Comparison of ENCODE assay signal across 21 cellular contexts in the genomic region with DNA sequence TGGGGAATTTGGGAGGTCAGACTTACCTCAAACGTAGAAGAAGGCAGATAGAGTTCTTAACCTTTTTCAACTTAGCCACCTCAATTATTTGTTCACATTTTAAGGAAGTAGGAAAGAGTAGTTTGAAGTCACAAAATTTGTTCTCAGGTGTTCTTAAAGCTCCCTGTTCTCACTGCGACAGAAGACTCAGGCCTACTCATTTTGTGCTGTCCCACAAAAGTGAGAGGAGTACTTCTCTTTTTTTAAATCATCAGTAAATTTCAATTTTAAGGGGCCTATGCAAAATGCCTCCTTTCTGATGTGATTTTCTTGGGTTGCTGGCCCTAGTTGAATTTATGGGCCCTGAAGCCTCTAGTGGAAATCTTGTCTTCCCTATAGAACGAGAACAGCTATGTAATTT.
A peak's percentile ranks its signal among the peaks of the same experiment; 100 is the strongest.
DNase-seq lines count a peak whose midpoint lies in the region; ATAC-seq and TF ChIP-seq lines count a peak whose summit lies in the region.
"Had no signal": no experiment of that assay in that cellular context is flagged by ENCODE, and none has a peak within 500 bp of the region (broad histone marks: within the 10 kb centered on the region; RNA-seq: fewer than 3 reads in every experiment).

No MANE protein-coding gene starts in this region.

- H3K4me3 Mint-ChIP-seq in stimulated activated memory B cell treated with anti-CD40 and anti-IgM and Interleukin-4, amounts not matched to agents 10 μg/mL and 1 μg/mL and 100 μg/mL, for 72 hours = no peak overlapping the region
- H3K4me3 Mint-ChIP-seq: activated CD8-positive, alpha-beta T cell treated with anti-CD3 and anti-CD28 coated beads for 36 hours; activated naive CD8-positive, alpha-beta T cell treated with anti-CD3 and anti-CD28 coated beads, Interleukin-2, amount 10 ng/mL, durations not matched to agents 7 days and 5 days; brain; nephron; T-cell had no signal

- intact Hi-C loops in lower lobe of right lung (cut with DNase I) = no loop called here

- TF ChIP-seq CTCF in lower lobe of right lung (IDR thresholded peaks at IDR 0.05) = no peak

- H3K4me3 ChIP-seq in lower lobe of right lung = no peak overlapping the region
- H3K4me3 ChIP-seq: transverse colon had no signal

- peaks cover 11% of the 10 kb centered on the region for H3K4me1 Mint-ChIP-seq in stimulated activated memory B cell treated with anti-CD40 and anti-IgM and Interleukin-4, amounts not matched to agents 10 μg/mL and 1 μg/mL and 100 μg/mL, for 72 hours
- H3K4me1 Mint-ChIP-seq: activated naive CD8-positive, alpha-beta T cell treated with anti-CD3 and anti-CD28 coated beads, Interleukin-2, amount 10 ng/mL, durations not matched to agents 7 days and 5 days; brain; nephron; T-cell had no signal

- H3K4me1 ChIP-seq in lower lobe of right lung = no peaks in the 10 kb centered on the region
- H3K4me1 ChIP-seq: transverse colon had no signal

- no peaks in the 10 kb centered on the region for H3K27me3 Mint-ChIP-seq in stimulated activated memory B cell treated with anti-CD40 and anti-IgM and Interleukin-4, amounts not matched to agents 10 μg/mL and 1 μg/mL and 100 μg/mL, for 72 hours
- H3K27me3 Mint-ChIP-seq: activated CD8-positive, alpha-beta T cell treated with anti-CD3 and anti-CD28 coated beads for 36 hours; activated naive CD8-positive, alpha-beta T cell treated with anti-CD3 and anti-CD28 coated beads, Interleukin-2, amount 10 ng/mL, durations not matched to agents 7 days and 5 days; brain; T-cell had no signal

- no peak overlapping the region for H3K27ac ChIP-seq in lower lobe of right lung
- H3K27ac ChIP-seq: transverse colon had no signal

- no peaks in the 10 kb centered on the region for H3K36me3 ChIP-seq in lower lobe of right lung

- ATAC-seq in GM18909 (IDR thresholded peaks at IDR 0.05; ENCODE audit: poor library complexity, unreplicated experiment) = peak; percentile 70
- peak; percentile 80 for ATAC-seq in GM21529 (IDR thresholded peaks at IDR 0.05; ENCODE audit: unreplicated experiment)
- ATAC-seq in HG03095 (IDR thresholded peaks at IDR 0.05; ENCODE audit: unreplicated experiment) = peak; percentile 84
- ATAC-seq in stimulated activated memory B cell treated with anti-CD40 and anti-IgM and Interleukin-4, amounts not matched to agents 10 μg/mL and 1 μg/mL and 100 μg/mL, for 72 hours = peak; percentile 78
- ATAC-seq in lower lobe of right lung = no peak
- ATAC-seq: activated CD8-positive, alpha-beta T cell treated with anti-CD3 and anti-CD28 coated beads for 36 hours; Right ventricle myocardium inferior; T-cell had no signal

- peak overlapping the region; percentile 36 for H3K27ac Mint-ChIP-seq in stimulated activated memory B cell treated with anti-CD40 and anti-IgM and Interleukin-4, amounts not matched to agents 10 μg/mL and 1 μg/mL and 100 μg/mL, for 72 hours
- H3K27ac Mint-ChIP-seq: activated CD8-positive, alpha-beta T cell treated with anti-CD3 and anti-CD28 coated beads for 36 hours; activated naive CD8-positive, alpha-beta T cell treated with anti-CD3 and anti-CD28 coated beads, Interleukin-2, amount 10 ng/mL, durations not matched to agents 7 days and 5 days; brain; nephron; T-cell had no signal

- no peaks in the 10 kb centered on the region for H3K27me3 ChIP-seq in lower lobe of right lung (ENCODE audit: low read depth)
- H3K27me3 ChIP-seq: transverse colon had no signal

- H3K36me3 Mint-ChIP-seq in stimulated activated memory B cell treated with anti-CD40 and anti-IgM and Interleukin-4, amounts not matched to agents 10 μg/mL and 1 μg/mL and 100 μg/mL, for 72 hours = peaks cover 8% of the 10 kb centered on the region

- H3K9me3 ChIP-seq in lower lobe of right lung = no peaks in the 10 kb centered on the region

- no peaks in the 10 kb centered on the region for H3K9me3 Mint-ChIP-seq in stimulated activated memory B cell treated with anti-CD40 and anti-IgM and Interleukin-4, amounts not matched to agents 10 μg/mL and 1 μg/mL and 100 μg/mL, for 72 hours
- H3K9me3 Mint-ChIP-seq: activated naive CD8-positive, alpha-beta T cell treated with anti-CD3 and anti-CD28 coated beads, Interleukin-2, amount 10 ng/mL, durations not matched to agents 7 days and 5 days; nephron had no signal

- DNase-seq in COLO668 (lab: John Stamatoyannopoulos, UW; ENCODE audit: unreplicated experiment) = no peak
- DNase-seq in DMS79 (lab: John Stamatoyannopoulos, UW) = no peak
- no peak for DNase-seq in lower lobe of right lung
- DNase-seq in DMS153 treated with DMSO at 0.1 percent for 48 hours (lab: John Stamatoyannopoulos, UW; ENCODE audit: unreplicated experiment) = no peak
- DNase-seq: activated CD8-positive, alpha-beta T cell treated with anti-CD3 and anti-CD28 coated beads for 36 hours; activated naive CD8-positive, alpha-beta T cell treated with anti-CD3 and anti-CD28 coated beads, Interleukin-2, amount 10 ng/mL, durations not matched to agents 7 days and 5 days; AML-193; foreskin melanocyte; HCEC 1CT; kidney glomerular epithelial cell; mesendoderm; NCI-H1436 treated with DMSO at 0.1 percent for 48 hours; T-cell; transverse colon had no signal

Comparison
In these comparisons a context has a peak if more than half of its experiments do, and no peak if none do; other contexts are left out.
1. ATAC-seq: peak in GM18909 (single experiment), GM21529 (single experiment), HG03095 (single experiment) and stimulated activated memory B cell treated with anti-CD40 and anti-IgM and Interleukin-4, amounts not matched to agents 10 μg/mL and 1 μg/mL and 100 μg/mL, for 72 hours (single experiment); none in lower lobe of right lung (0 of 2).